Comparison of ENCODE assay signal across 1 cellular context in the genomic region with DNA sequence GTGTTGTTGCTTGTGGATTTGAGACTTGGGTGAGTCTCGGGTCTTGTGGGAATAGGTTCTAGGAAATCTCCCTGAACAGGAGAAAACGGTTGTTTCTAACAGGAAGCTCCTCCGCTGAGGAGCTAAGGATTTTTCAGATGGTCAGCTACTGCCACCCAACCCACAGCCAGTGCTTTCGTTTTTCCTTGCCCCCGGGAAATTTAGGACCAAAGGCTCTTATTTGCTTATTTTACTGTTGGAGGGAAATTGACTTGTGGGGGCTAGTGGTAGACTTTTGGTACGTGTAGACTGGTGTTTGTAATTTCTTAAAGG.
TF ChIP-seq lines count a peak whose summit lies in the region.

No MANE protein-coding gene starts in this region.

TF ChIP-seq in endothelial cell of umbilical vein, 7 proteins besides CTCF, POLR2A, EP300 and RAD21 (continued from another document):
- TF ChIP-seq FOS (IDR thresholded peaks at IDR 0.05; ENCODE audit: borderline replicate concordance, insufficient read depth, low read length) (no peak), POLR2AphosphoS5 (IDR thresholded peaks at IDR 0.05; ENCODE audit: insufficient read depth, low read depth, low read length) (no peak), MYC (IDR thresholded peaks at IDR 0.05; ENCODE audit: low read depth, low read length) (no peak)
